In genomic region chr10:74628136-74628535, GRCh38 we compare ENCODE assay signal across 2 cellular contexts.
TF ChIP-seq lines count a peak whose summit lies in the region.

No MANE protein-coding gene starts in this region.

TF ChIP-seq in SK-N-SH treated with all-trans-retinoic acid at 6 μM for 48 hours, 23 proteins besides CTCF, POLR2A, EP300 and RAD21 (continued from another document):
- TF ChIP-seq, protein P1, sequence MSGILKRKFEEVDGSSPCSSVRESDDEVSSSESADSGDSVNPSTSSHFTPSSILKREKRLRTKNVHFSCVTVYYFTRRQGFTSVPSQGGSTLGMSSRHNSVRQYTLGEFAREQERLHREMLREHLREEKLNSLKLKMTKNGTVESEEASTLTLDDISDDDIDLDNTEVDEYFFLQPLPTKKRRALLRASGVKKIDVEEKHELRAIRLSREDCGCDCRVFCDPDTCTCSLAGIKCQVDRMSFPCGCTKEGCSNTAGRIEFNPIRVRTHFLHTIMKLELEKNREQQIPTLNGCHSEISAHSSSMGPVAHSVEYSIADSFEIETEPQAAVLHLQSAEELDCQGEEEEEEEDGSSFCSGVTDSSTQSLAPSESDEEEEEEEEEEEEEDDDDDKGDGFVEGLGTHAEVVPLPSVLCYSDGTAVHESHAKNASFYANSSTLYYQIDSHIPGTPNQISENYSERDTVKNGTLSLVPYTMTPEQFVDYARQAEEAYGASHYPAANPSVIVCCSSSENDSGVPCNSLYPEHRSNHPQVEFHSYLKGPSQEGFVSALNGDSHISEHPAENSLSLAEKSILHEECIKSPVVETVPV (CRISPR knock-in tag; IDR thresholded peaks at IDR 0.05): no peak
- no peak for TF ChIP-seq ZNF70 (CRISPR knock-in tag; IDR thresholded peaks at IDR 0.05)
- TF ChIP-seq CSDC2 (CRISPR knock-in tag; IDR thresholded peaks at IDR 0.05): no peak
- TF ChIP-seq ZC3H10 (CRISPR knock-in tag; IDR thresholded peaks at IDR 0.05): no peak
- no peak for TF ChIP-seq ZNF565 (CRISPR knock-in tag; conservative IDR thresholded peaks at IDR 0.05; ENCODE audit: low read depth)
- TF ChIP-seq ESRRG (CRISPR knock-in tag; IDR thresholded peaks at IDR 0.05): no peak
- no peak for TF ChIP-seq BACH2 (CRISPR knock-in tag; IDR thresholded peaks at IDR 0.05; ENCODE audit: borderline replicate concordance)
- TF ChIP-seq, protein P2, sequence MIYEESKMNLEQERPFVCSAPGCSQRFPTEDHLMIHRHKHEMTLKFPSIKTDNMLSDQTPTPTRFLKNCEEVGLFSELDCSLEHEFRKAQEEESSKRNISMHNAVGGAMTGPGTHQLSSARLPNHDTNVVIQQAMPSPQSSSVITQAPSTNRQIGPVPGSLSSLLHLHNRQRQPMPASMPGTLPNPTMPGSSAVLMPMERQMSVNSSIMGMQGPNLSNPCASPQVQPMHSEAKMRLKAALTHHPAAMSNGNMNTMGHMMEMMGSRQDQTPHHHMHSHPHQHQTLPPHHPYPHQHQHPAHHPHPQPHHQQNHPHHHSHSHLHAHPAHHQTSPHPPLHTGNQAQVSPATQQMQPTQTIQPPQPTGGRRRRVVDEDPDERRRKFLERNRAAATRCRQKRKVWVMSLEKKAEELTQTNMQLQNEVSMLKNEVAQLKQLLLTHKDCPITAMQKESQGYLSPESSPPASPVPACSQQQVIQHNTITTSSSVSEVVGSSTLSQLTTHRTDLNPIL (CRISPR knock-in tag; IDR thresholded peaks at IDR 0.05; ENCODE audit: low read depth): no peak

TF ChIP-seq in SK-N-SH, 30 proteins besides CTCF, POLR2A, EP300 and RAD21 (continued from another document):
- no peak for TF ChIP-seq ZBTB33 (IDR thresholded peaks at IDR 0.05; ENCODE audit: borderline replicate concordance, low read depth)
- no peak for TF ChIP-seq MXI1 (IDR thresholded peaks at IDR 0.05; ENCODE audit: low read depth, low read length)
- TF ChIP-seq POLR2AphosphoS5 (IDR thresholded peaks at IDR 0.05; ENCODE audit: low read depth, low read length): no peak
- no peak for TF ChIP-seq SIN3A (IDR thresholded peaks at IDR 0.05; ENCODE audit: borderline replicate concordance, low read depth, low read length)
- TF ChIP-seq CHD2 (IDR thresholded peaks at IDR 0.05; ENCODE audit: low read length, partially characterized antibody): no peak
- TF ChIP-seq TAF1 (IDR thresholded peaks at IDR 0.05; ENCODE audit: borderline replicate concordance, low read depth, low read length): no peak
